8 cellular contexts compared by ENCODE assay signal in genomic region chr3:179323197-179323901, GRCh38. TPM values are rescaled to one million over a fixed set of nuclear protein-coding genes. Genes with fewer than 3 reads are reported as not detected.
DNase-seq lines count a peak whose midpoint lies in the region; ATAC-seq and TF ChIP-seq lines count a peak whose summit lies in the region.

No MANE protein-coding gene starts in this region.

- peaks cover 0 to 12% (median under 1%) of the 10 kb centered on the region in 4 donors for H3K36me3 ChIP-seq in right lobe of liver

- no peak for TF ChIP-seq CTCF in right lobe of liver (IDR thresholded peaks at IDR 0.05)

- peak overlapping the region; percentile 77 to 91 (median 88) for H3K27ac ChIP-seq in right lobe of liver

- no peaks in the 10 kb centered on the region for H3K27me3 ChIP-seq in right lobe of liver

- intact Hi-C loops in right lobe of liver (cut with DNase I) = no loop called here

- H3K4me1 ChIP-seq in right lobe of liver = peaks cover 0 to 17% (median 7%) of the 10 kb centered on the region in 4 donors

- peak overlapping the region; percentile 68 to 86 (median 79) for H3K4me3 ChIP-seq in right lobe of liver

- peak; percentile 59 for TF ChIP-seq POLR2A in right lobe of liver (IDR thresholded peaks at IDR 0.05)

- peak; percentile 38 for ATAC-seq in GM18868 (IDR thresholded peaks at IDR 0.05; ENCODE audit: unreplicated experiment)
- ATAC-seq in HG03103 (IDR thresholded peaks at IDR 0.05; ENCODE audit: low read depth, unreplicated experiment) = peak; percentile 29
- ATAC-seq in right lobe of liver = peak; percentile 67 to 74 (median 72)

- no peaks in the 10 kb centered on the region for H3K9me3 ChIP-seq in right lobe of liver

- 0% methylated on average over 17 of the region's 76 CpGs for WGBS in right lobe of liver (ENCODE audit: insufficient coverage, low coverage, low lambda C conversion rate, missing lambda C conversion rate)

- DNase-seq in AG08395 (ENCODE audit: low spot score) = peak; percentile 74
- peak; percentile 45 for DNase-seq in NCI-H345 treated with DMSO at 0.1 percent for 48 hours (lab: John Stamatoyannopoulos, UW; ENCODE audit: unreplicated experiment)
- DNase-seq in activated CD4-positive, alpha-beta T cell treated with anti-CD3 and anti-CD28 coated beads, Interleukin-2, amount 50 U/mL, for 4 hours = peak; percentile 49 to 50
- peak; percentile 70 for DNase-seq in dermis blood vessel endothelial cell
- peak; percentile 76 to 82 (median 76) for DNase-seq in right lobe of liver
- DNase-seq in stimulated activated CD4-positive, alpha-beta T cell treated with anti-CD3 and anti-CD28 coated beads, Interleukin-4, amount 100 ng/mL, for 4 hours = peak; percentile 51 to 56

RNA-seq across cellular contexts. Expression of gene ZNF639, which starts 0.5 kb away (rescaled TPM):
- total RNA-seq in dermis blood vessel endothelial cell (57.4 and 61.9 TPM in 2 replicates), right lobe of liver (10 to 100 TPM; 12.0 to 20.7 (median 14.7) TPM)

RNA-seq across cellular contexts. Expression of gene MFN1, which starts 24.2 kb away (rescaled TPM):
- 53.6 and 58.7 TPM in 2 replicates for total RNA-seq in dermis blood vessel endothelial cell
- total RNA-seq in right lobe of liver = 10 to 100 TPM; 12.2 to 24.6 (median 20.3) TPM

Comparison
In these comparisons a context has a peak if more than half of its experiments do, and no peak if none do; other contexts are left out.
1. Peak in every context shown above with its lines: DNase-seq, ATAC-seq, H3K4me3 ChIP-seq and H3K27ac ChIP-seq.